ENCODE assay signal across 22 cellular contexts in genomic region chr5:61586096-61587084, GRCh38.
DNase-seq lines count a peak whose midpoint lies in the region; ATAC-seq and TF ChIP-seq lines count a peak whose summit lies in the region.
"Had no signal": no experiment of that assay in that cellular context is flagged by ENCODE, and none has a peak within 500 bp of the region (broad histone marks: within the 10 kb centered on the region; RNA-seq: fewer than 3 reads in every experiment).

No MANE protein-coding gene starts in this region.

- POLR2A ChIA-PET in SK-N-SH (lab: Yijun Ruan, JAX) = interaction anchor here (1.2 kb wide), 1 partner anchor 14 kb away, joined by 4 read pairs; no protein-coding TSS in a partner anchor
- POLR2A ChIA-PET in naive thymus-derived CD4-positive, alpha-beta T cell (lab: Charles Lee) = no interaction called here

- H3K4me2 ChIP-seq in SK-N-SH (no peak overlapping the region), parathyroid adenoma (ENCODE audit: low read length) (no peak overlapping the region)
- H3K4me2 ChIP-seq: A549 had no signal

- no peaks in the 10 kb centered on the region for H3F3A ChIP-seq in SK-N-SH (replicated peaks; ENCODE audit: insufficient read depth)

- peaks cover 0 to 11% (median 4%) of the 10 kb centered on the region in 5 donors for H3K27me3 Mint-ChIP-seq in naive thymus-derived CD4-positive, alpha-beta T cell
- peaks cover 11% of the 10 kb centered on the region for H3K27me3 Mint-ChIP-seq in activated T-helper 1 cell treated with anti-CD3 and anti-CD28 coated beads, Interleukin-12 subunit alpha, Interleukin-12 subunit beta, Interleukin-2, Interleukin-4 antibody, amounts not matched to agents 30 ng/mL and 10 ng/mL and 1 ng/mL, durations not matched to agents 14 hours and 24 hours and 36 hours (ENCODE audit: insufficient read depth)

- no peak overlapping the region for H3K4me3 Mint-ChIP-seq in naive thymus-derived CD4-positive, alpha-beta T cell
- no peak overlapping the region for H3K4me3 Mint-ChIP-seq in activated T-helper 1 cell treated with anti-CD3 and anti-CD28 coated beads, Interleukin-12 subunit alpha, Interleukin-12 subunit beta, Interleukin-2, Interleukin-4 antibody, amounts not matched to agents 30 ng/mL and 10 ng/mL and 1 ng/mL, durations not matched to agents 14 hours and 24 hours and 36 hours
- H3K4me3 Mint-ChIP-seq: activated naive CD4-positive, alpha-beta T cell treated with anti-CD3 and anti-CD28 coated beads for 36 hours; activated T-cell treated with anti-CD3 and anti-CD28 coated beads, Interleukin-2, amount 50 U/mL, for 4 hours; T-helper 17 cell had no signal

- H3K27ac ChIP-seq in SK-N-SH (ENCODE audit: low read depth in 2 of 2, low read length in 1 of 2) (peak overlapping the region in 1 of 2 experiments; percentile 36; a peak in 2 of 4 replicates), left ventricle myocardium inferior (replicated peaks) (no peak overlapping the region), parathyroid adenoma (no peak overlapping the region)
- H3K27ac ChIP-seq in naive thymus-derived CD4-positive, alpha-beta T cell (ENCODE audit: low read depth, low read length) = no peak overlapping the region
- H3K27ac ChIP-seq: A549, GM23248, right lobe of liver, SJCRH30 had no signal

- H3K36me3 ChIP-seq in SK-N-SH (replicated peaks in 1 of 2; ENCODE audit: control insufficient read depth in 1 of 2, insufficient read depth in 2 of 2, low read length in 1 of 2) (no peaks in the 10 kb centered on the region), left ventricle myocardium inferior (no peaks in the 10 kb centered on the region), parathyroid adenoma (ENCODE audit: control insufficient read depth, insufficient read depth, low read length) (no peaks in the 10 kb centered on the region)
- H3K36me3 ChIP-seq in naive thymus-derived CD4-positive, alpha-beta T cell (ENCODE audit: control insufficient read depth in 2 of 3, insufficient read depth in 3 of 3, low read length in 3 of 3) = no peaks in the 10 kb centered on the region
- H3K36me3 ChIP-seq: right lobe of liver, SJCRH30, upper lobe of left lung had no signal

- no peak overlapping the region for H3K4me3 ChIP-seq in SK-N-SH (ENCODE audit: low read depth in 2 of 2, low read length in 1 of 2)
- H3K4me3 ChIP-seq in left ventricle myocardium inferior = no peak overlapping the region
- no peak overlapping the region for H3K4me3 ChIP-seq in parathyroid adenoma (ENCODE audit: low read depth, low read length)
- H3K4me3 ChIP-seq in naive thymus-derived CD4-positive, alpha-beta T cell (ENCODE audit: low read length) = no peak overlapping the region
- H3K4me3 ChIP-seq: A549, GM23248, right lobe of liver, SJCRH30, upper lobe of left lung had no signal

- no peak overlapping the region for H3K27ac Mint-ChIP-seq in naive thymus-derived CD4-positive, alpha-beta T cell
- H3K27ac Mint-ChIP-seq in activated T-helper 1 cell treated with anti-CD3 and anti-CD28 coated beads, Interleukin-12 subunit alpha, Interleukin-12 subunit beta, Interleukin-2, Interleukin-4 antibody, amounts not matched to agents 30 ng/mL and 10 ng/mL and 1 ng/mL, durations not matched to agents 14 hours and 24 hours and 36 hours = no peak overlapping the region
- H3K27ac Mint-ChIP-seq: activated naive CD4-positive, alpha-beta T cell treated with anti-CD3 and anti-CD28 coated beads for 36 hours; T-helper 17 cell had no signal

- no peak overlapping the region for H2AFZ ChIP-seq in SK-N-SH (ENCODE audit: low read depth)
- H2AFZ ChIP-seq in parathyroid adenoma = peak overlapping the region; percentile 16
- H2AFZ ChIP-seq: GM23248 had no signal

- H3K4me1 Mint-ChIP-seq in naive thymus-derived CD4-positive, alpha-beta T cell = no peaks in the 10 kb centered on the region
- no peaks in the 10 kb centered on the region for H3K4me1 Mint-ChIP-seq in activated T-helper 1 cell treated with anti-CD3 and anti-CD28 coated beads, Interleukin-12 subunit alpha, Interleukin-12 subunit beta, Interleukin-2, Interleukin-4 antibody, amounts not matched to agents 30 ng/mL and 10 ng/mL and 1 ng/mL, durations not matched to agents 14 hours and 24 hours and 36 hours (ENCODE audit: low read depth)
- H3K4me1 Mint-ChIP-seq: T-helper 17 cell had no signal

- peaks cover 0 to 3% (median 0%) of the 10 kb centered on the region in 5 donors for H3K36me3 Mint-ChIP-seq in naive thymus-derived CD4-positive, alpha-beta T cell
- no peaks in the 10 kb centered on the region for H3K36me3 Mint-ChIP-seq in activated T-helper 1 cell treated with anti-CD3 and anti-CD28 coated beads, Interleukin-12 subunit alpha, Interleukin-12 subunit beta, Interleukin-2, Interleukin-4 antibody, amounts not matched to agents 30 ng/mL and 10 ng/mL and 1 ng/mL, durations not matched to agents 14 hours and 24 hours and 36 hours (ENCODE audit: low read depth)

- intact Hi-C loops in left ventricle myocardium inferior (cut with micrococcal nuclease) = no loop called here
- intact Hi-C loops in naive thymus-derived CD4-positive, alpha-beta T cell (cut with micrococcal nuclease) = no loop called here
- intact Hi-C loops in activated T-helper 1 cell treated with anti-CD3 and anti-CD28 coated beads, Interleukin-12 subunit alpha, Interleukin-12 subunit beta, Interleukin-2, Interleukin-4 antibody, amounts not matched to agents 30 ng/mL and 10 ng/mL and 1 ng/mL, durations not matched to agents 14 hours and 24 hours and 36 hours (cut with micrococcal nuclease) = no loop called here

- CTCF ChIA-PET in SK-N-SH (lab: Yijun Ruan, JAX) = interaction anchor here (1.3 kb wide), 1 partner anchor 16 kb away, joined by 3 read pairs; no protein-coding TSS in a partner anchor
- CTCF ChIA-PET in naive thymus-derived CD4-positive, alpha-beta T cell (lab: Charles Lee) = no interaction called here

- DNase-seq in Ammon's horn (ENCODE audit: low spot score) (peak; percentile 26), SK-N-SH (peak; percentile 21), left ventricle myocardium inferior (peak; percentile 18), DMS153 treated with DMSO at 0.1 percent for 48 hours (lab: John Stamatoyannopoulos, UW; ENCODE audit: unreplicated experiment) (no peak)
- no peak for DNase-seq in naive thymus-derived CD4-positive, alpha-beta T cell
- no peak for DNase-seq in activated T-helper 1 cell treated with anti-CD3 and anti-CD28 coated beads, Interleukin-12 subunit alpha, Interleukin-12 subunit beta, Interleukin-2, Interleukin-4 antibody, amounts not matched to agents 30 ng/mL and 10 ng/mL and 1 ng/mL, durations not matched to agents 14 hours and 24 hours and 36 hours (ENCODE audit: low spot score)
- DNase-seq: activated CD4-positive, alpha-beta T cell treated with anti-CD3 and anti-CD28 coated beads for 4 hours; activated naive CD4-positive, alpha-beta T cell treated with anti-CD3 and anti-CD28 coated beads for 36 hours; activated T-cell treated with anti-CD3 and anti-CD28 coated beads, Interleukin-2, amount 50 U/mL, for 4 hours; DMS79; glutamatergic neuron; IMR-90; NCI-H1048; NCI-H2029; right lobe of liver; SJCRH30; T-helper 17 cell; upper lobe of left lung had no signal

- no peaks in the 10 kb centered on the region for H3K9me2 ChIP-seq in SK-N-SH

- H3K9me3 ChIP-seq in SK-N-SH (no peaks in the 10 kb centered on the region), left ventricle myocardium inferior (replicated peaks) (no peaks in the 10 kb centered on the region), parathyroid adenoma (ENCODE audit: control insufficient read depth, low read length) (no peaks in the 10 kb centered on the region)
- no peaks in the 10 kb centered on the region for H3K9me3 ChIP-seq in naive thymus-derived CD4-positive, alpha-beta T cell (ENCODE audit: control insufficient read depth in 2 of 3, low read length in 3 of 3)
- H3K9me3 ChIP-seq: A549, right lobe of liver, SJCRH30, upper lobe of left lung had no signal

- H4K20me1 ChIP-seq in SK-N-SH (ENCODE audit: insufficient read depth) = no peaks in the 10 kb centered on the region

- H3K9ac ChIP-seq in SK-N-SH = no peak overlapping the region
- H3K9ac ChIP-seq in parathyroid adenoma = no peak overlapping the region
- H3K9ac ChIP-seq: GM23248 had no signal

- peaks cover 0 to 9% (median 3%) of the 10 kb centered on the region in 11 donors for H3K9me3 Mint-ChIP-seq in naive thymus-derived CD4-positive, alpha-beta T cell
- H3K9me3 Mint-ChIP-seq in activated T-helper 1 cell treated with anti-CD3 and anti-CD28 coated beads, Interleukin-12 subunit alpha, Interleukin-12 subunit beta, Interleukin-2, Interleukin-4 antibody, amounts not matched to agents 30 ng/mL and 10 ng/mL and 1 ng/mL, durations not matched to agents 14 hours and 24 hours and 36 hours = no peaks in the 10 kb centered on the region
- H3K9me3 Mint-ChIP-seq: activated T-cell treated with anti-CD3 and anti-CD28 coated beads, Interleukin-2, amount 50 U/mL, for 4 hours had no signal

- TF ChIP-seq CTCF in SK-N-SH (IDR thresholded peaks at IDR 0.05) (no peak), left ventricle myocardium inferior (IDR thresholded peaks at IDR 0.05; ENCODE audit: borderline replicate concordance) (no peak), parathyroid adenoma (IDR thresholded peaks at IDR 0.05) (no peak)

- WGBS in SK-N-SH (ENCODE audit: low lambda C conversion rate) = 56% methylated on average over 12 of the region's 12 CpGs

- no peak for TF ChIP-seq RAD21 in SK-N-SH (IDR thresholded peaks at IDR 0.05; ENCODE audit: low read length)

- H3K79me2 ChIP-seq in SK-N-SH (ENCODE audit: insufficient read depth) (no peaks in the 10 kb centered on the region), parathyroid adenoma (no peaks in the 10 kb centered on the region)

- H3K4me1 ChIP-seq in SK-N-SH (ENCODE audit: control insufficient read depth in 1 of 2, insufficient read depth in 2 of 2, low read depth in 1 of 2, low read length in 1 of 2) = peaks cover 0 to 21% of the 10 kb centered on the region in 2 experiments; a peak in 1 of 4 replicates
- H3K4me1 ChIP-seq in left ventricle myocardium inferior = peaks cover 31% of the 10 kb centered on the region
- H3K4me1 ChIP-seq in parathyroid adenoma = peaks cover 4% of the 10 kb centered on the region
- H3K4me1 ChIP-seq in naive thymus-derived CD4-positive, alpha-beta T cell (ENCODE audit: control insufficient read depth in 2 of 2, insufficient read depth in 2 of 2, low read length in 2 of 2) = no peaks in the 10 kb centered on the region
- H3K4me1 ChIP-seq: right lobe of liver had no signal

- no peak for ATAC-seq in naive thymus-derived CD4-positive, alpha-beta T cell
- ATAC-seq in GM19328 (IDR thresholded peaks at IDR 0.05; ENCODE audit: unreplicated experiment) = no peak
- ATAC-seq: A549; activated T-cell treated with anti-CD3 and anti-CD28 coated beads, Interleukin-2, amount 50 U/mL, for 4 hours; T-helper 17 cell had no signal

- 0 out of 4 replicates have a peak, but pooled peaks of 1 of the 2 experiments have one; percentile 36 for TF ChIP-seq EP300 in SK-N-SH (IDR thresholded peaks at IDR 0.05; ENCODE audit: borderline replicate concordance in 1 of 2, low read depth in 1 of 2, low read length in 1 of 2)

- H3K27me3 ChIP-seq in SK-N-SH (ENCODE audit: insufficient read depth) (no peaks in the 10 kb centered on the region), left ventricle myocardium inferior (ENCODE audit: low read depth) (no peaks in the 10 kb centered on the region), parathyroid adenoma (ENCODE audit: control insufficient read depth, insufficient read depth, low read length) (no peaks in the 10 kb centered on the region)
- H3K27me3 ChIP-seq in naive thymus-derived CD4-positive, alpha-beta T cell (ENCODE audit: control insufficient read depth in 2 of 2, insufficient read depth in 2 of 2, low read length in 2 of 2) = no peaks in the 10 kb centered on the region
- H3K27me3 ChIP-seq: right lobe of liver, SJCRH30, upper lobe of left lung had no signal

Comparison
In these comparisons a context has a peak if more than half of its experiments do, and no peak if none do; other contexts are left out.
1. DNase-seq: peak in Ammon's horn (single experiment), SK-N-SH (single experiment) and left ventricle myocardium inferior (single experiment); none in naive thymus-derived CD4-positive, alpha-beta T cell (0 of 9), DMS153 treated with DMSO at 0.1 percent for 48 hours (single experiment) and activated T-helper 1 cell treated with anti-CD3 and anti-CD28 coated beads, Interleukin-12 subunit alpha, Interleukin-12 subunit beta, Interleukin-2, Interleukin-4 antibody, amounts not matched to agents 30 ng/mL and 10 ng/mL and 1 ng/mL, durations not matched to agents 14 hours and 24 hours and 36 hours (single experiment).